In genomic region chr2:176136375-176137248, GRCh38 we compare ENCODE assay signal across 1 cellular context.
TF ChIP-seq lines count a peak whose summit lies in the region.

No MANE protein-coding gene starts in this region.

TF ChIP-seq in HEK293, 187 proteins besides CTCF, POLR2A, EP300 and RAD21 (continued from another document and continues in another):
- TF ChIP-seq ZNF16 (tag by site-specific recombination; IDR thresholded peaks at IDR 0.05; ENCODE audit: low read depth) = no peak
- TF ChIP-seq ZNF280C (tag by site-specific recombination; IDR thresholded peaks at IDR 0.05) = no peak
- TF ChIP-seq ZNF776 (tag by site-specific recombination; IDR thresholded peaks at IDR 0.05; ENCODE audit: borderline replicate concordance) = no peak
- no peak for TF ChIP-seq ZNF530 (tag by site-specific recombination; IDR thresholded peaks at IDR 0.05; ENCODE audit: low read depth)
- TF ChIP-seq ZNF169 (tag by site-specific recombination; IDR thresholded peaks at IDR 0.05) = no peak
- peak; percentile 64 for TF ChIP-seq PRDM10 (tag by site-specific recombination; IDR thresholded peaks at IDR 0.05)
- TF ChIP-seq ZNF26 (tag by site-specific recombination; IDR thresholded peaks at IDR 0.05) = no peak
- no peak for TF ChIP-seq ZNF701 (tag by site-specific recombination; IDR thresholded peaks at IDR 0.05)
- no peak for TF ChIP-seq TSHZ1 (tag by site-specific recombination; IDR thresholded peaks at IDR 0.05; ENCODE audit: borderline replicate concordance)
- no peak for TF ChIP-seq ELK4 (IDR thresholded peaks at IDR 0.05; ENCODE audit: borderline replicate concordance, low read depth, low read length)
- TF ChIP-seq RBAK (tag by site-specific recombination; IDR thresholded peaks at IDR 0.05) = no peak
- no peak for TF ChIP-seq ZNF513 (tag by site-specific recombination; IDR thresholded peaks at IDR 0.05)
- TF ChIP-seq ATF2 (tag by site-specific recombination; IDR thresholded peaks at IDR 0.05; ENCODE audit: low read depth) = no peak
- TF ChIP-seq ZNF670 (tag by site-specific recombination; IDR thresholded peaks at IDR 0.05; ENCODE audit: low read depth) = no peak
- no peak for TF ChIP-seq KLF1 (tag by site-specific recombination; IDR thresholded peaks at IDR 0.05)
- TF ChIP-seq BCL11B (tag by site-specific recombination; IDR thresholded peaks at IDR 0.05; ENCODE audit: low read depth) = no peak
- no peak for TF ChIP-seq ZNF624 (tag by site-specific recombination; IDR thresholded peaks at IDR 0.05)
- TF ChIP-seq PATZ1 (tag by site-specific recombination; IDR thresholded peaks at IDR 0.05) = peak; percentile 21
- TF ChIP-seq KLF17 (tag by site-specific recombination; IDR thresholded peaks at IDR 0.05) = no peak
- TF ChIP-seq MEIS1 (CRISPR knock-in tag; IDR thresholded peaks at IDR 0.05; ENCODE audit: borderline replicate concordance) = no peak
- peak; percentile 42 for TF ChIP-seq ZNF692 (tag by site-specific recombination; IDR thresholded peaks at IDR 0.05)
- 0 out of 2 replicates have a peak, but pooled peaks have one; percentile 10 for TF ChIP-seq ZBTB21 (tag by site-specific recombination; IDR thresholded peaks at IDR 0.05)
- TF ChIP-seq ZNF157 (tag by site-specific recombination; IDR thresholded peaks at IDR 0.05) = no peak
- TF ChIP-seq GLI2 (tag by site-specific recombination; IDR thresholded peaks at IDR 0.05; ENCODE audit: borderline replicate concordance, low read depth) = no peak
- no peak for TF ChIP-seq ZNF280D (tag by site-specific recombination; IDR thresholded peaks at IDR 0.05)
